Comparison of ENCODE assay signal across 27 cellular contexts in the genomic region with DNA sequence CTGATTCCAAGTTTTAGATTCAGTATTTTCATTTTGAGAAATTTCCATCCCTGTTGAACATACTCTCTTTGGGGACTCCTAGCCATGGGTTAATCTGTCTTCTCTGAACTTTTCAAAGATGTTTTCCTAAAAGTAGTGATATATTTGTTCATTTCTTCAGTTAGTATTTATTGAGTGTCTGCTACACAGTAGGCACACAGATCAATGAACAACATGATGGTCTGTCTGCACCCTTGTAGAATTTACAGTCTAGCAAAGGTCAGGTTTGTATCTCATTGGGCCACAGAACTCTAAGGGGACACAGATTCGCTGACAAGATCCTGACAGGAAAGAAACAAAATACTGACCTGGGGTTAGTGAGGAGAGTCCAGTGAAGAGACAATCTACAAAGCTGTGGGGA. TPM values are rescaled to one million over a fixed set of nuclear protein-coding genes. Genes with fewer than 3 reads are reported as not detected.
"Had no signal": no experiment of that assay in that cellular context is flagged by ENCODE, and none has a peak within 500 bp of the region (broad histone marks: within the 10 kb centered on the region; RNA-seq: fewer than 3 reads in every experiment).

No MANE protein-coding gene starts in this region.

- DNase-seq: Karpas-422, MM.1S, MV-4-11, NCI-H1092, NCI-H1105, NCI-H1417 treated with DMSO at 0.1 percent for 48 hours, NCI-H1436 treated with DMSO at 0.1 percent for 48 hours, NCI-H1694 treated with DMSO at 0.1 percent for 48 hours, NCI-H187 treated with DMSO at 0.1 percent for 48 hours, NCI-H2029, NCI-H2081, NCI-H2171 treated with DMSO at 0.1 percent for 48 hours, NCI-H2227 treated with DMSO at 0.1 percent for 48 hours, NCI-H345, NCI-H446, NCI-H510A treated with DMSO at 0.1 percent for 48 hours, NCI-H526, NCI-H748 treated with DMSO at 0.1 percent for 48 hours, NCI-H82, PC-9, Right ventricle myocardium superior, RPMI8226, SK-N-SH, T-helper 1 cell had no signal

- H3K9me3 ChIP-seq: SJSA1, SK-N-SH had no signal

- H3K27ac ChIP-seq: KMS-11, PC-9, SJSA1 had no signal

- H3K36me3 ChIP-seq: SJSA1 had no signal

- H3K4me2 ChIP-seq: KMS-11, PC-9, SK-N-SH had no signal

- H3K4me1 ChIP-seq: SJSA1 had no signal

- H2AFZ ChIP-seq: PC-9 had no signal

- H3K4me3 ChIP-seq: PC-9, SJSA1 had no signal

- H3K27me3 ChIP-seq: SJSA1 had no signal

- H3K9ac ChIP-seq: KMS-11, SK-N-SH had no signal

RNA-seq across cellular contexts. Expression of gene PAPSS2, which starts 42.2 kb away (rescaled TPM):
- total RNA-seq: OCI-LY7 had no signal
